20 cellular contexts compared by ENCODE assay signal in the genomic region with DNA sequence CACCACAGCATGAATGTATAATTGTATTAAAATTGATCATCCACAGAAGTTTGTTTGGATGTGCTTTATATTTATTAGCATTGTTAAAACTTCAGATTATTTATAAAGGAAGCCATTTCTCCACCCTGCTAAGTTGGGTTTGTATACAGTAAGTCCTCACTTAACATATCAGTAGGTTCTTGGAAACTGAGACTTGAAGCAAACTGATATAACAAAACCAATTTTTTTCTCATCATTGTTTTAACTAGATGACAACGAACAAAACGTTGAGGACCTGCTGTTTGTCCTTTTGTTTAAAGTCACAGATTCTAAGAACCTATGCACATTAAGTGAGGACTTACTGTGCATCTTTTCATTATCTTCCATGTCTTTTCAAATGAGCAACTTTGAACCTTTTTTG. TPM values are rescaled to one million over a fixed set of nuclear protein-coding genes. Genes with fewer than 3 reads are reported as not detected.
DNase-seq lines count a peak whose midpoint lies in the region; ATAC-seq, FAIRE-seq and TF ChIP-seq lines count a peak whose summit lies in the region.
"Had no signal": no experiment of that assay in that cellular context is flagged by ENCODE, and none has a peak within 500 bp of the region (broad histone marks: within the 10 kb centered on the region; RNA-seq: fewer than 3 reads in every experiment).

No MANE protein-coding gene starts in this region.

- no peak overlapping the region for H4K91ac ChIP-seq in neuronal stem cell (ENCODE audit: low read depth, low read length, poor library complexity)

- no peaks in the 10 kb centered on the region for H3K9me1 ChIP-seq in endothelial cell of umbilical vein (replicated peaks; ENCODE audit: control insufficient read depth, extremely low read depth, insufficient read depth, low read length)

- H3K4me2 ChIP-seq in endothelial cell of umbilical vein (ENCODE audit: insufficient read depth, low read length) (no peak overlapping the region), PC-3 (ENCODE audit: low read length) (no peak overlapping the region), neuronal stem cell (ENCODE audit: insufficient read depth, low read length, poor library complexity, severe bottlenecking) (no peak overlapping the region)
- H3K4me2 ChIP-seq: BLaER1 treated with 17β-estradiol and CSF1 and Interleukin-3, amounts not matched to agents 10 nM and 100 nM had no signal

- dilution Hi-C loops in endothelial cell of umbilical vein (cut with MboI; ENCODE audit: extremely low pct_ligation_motif_present, low sequenced_read_pairs): no loop called here

- H3F3A ChIP-seq in PC-3 (ENCODE audit: low read length, unreplicated experiment): no peaks in the 10 kb centered on the region

- H4K8ac ChIP-seq in neuronal stem cell (ENCODE audit: low read depth, low read length): no peak overlapping the region

- peak overlapping the region; percentile 43 for H3K27ac ChIP-seq in CD4-positive, CD25-positive, alpha-beta regulatory T cell (ENCODE audit: insufficient read depth, low read length, poor library complexity, severe bottlenecking)
- no peak overlapping the region for H3K27ac ChIP-seq in HEK293 (ENCODE audit: extremely low read depth, low read depth, low read length)
- H3K27ac ChIP-seq in endothelial cell of umbilical vein (ENCODE audit: insufficient read depth, low read depth, low read length): no peak overlapping the region
- no peak overlapping the region for H3K27ac ChIP-seq in PC-3 (ENCODE audit: low read length)
- H3K27ac ChIP-seq in neuronal stem cell (replicated peaks; ENCODE audit: low read length): no peak overlapping the region
- H3K27ac ChIP-seq: BLaER1 treated with 17β-estradiol and CSF1 and Interleukin-3, amounts not matched to agents 10 nM and 100 nM; HL-60 had no signal

- H3K23ac ChIP-seq in neuronal stem cell (ENCODE audit: low read depth, low read length, poor library complexity): no peak overlapping the region

- POLR2A ChIA-PET in activated CD4-positive, alpha-beta T cell treated with anti-CD3 and anti-CD28 coated beads for 36 hours (lab: Charles Lee): no interaction called here
- POLR2A ChIA-PET in HEK293 (lab: Yijun Ruan, JAX) (no interaction called here), endothelial cell of umbilical vein (lab: Charles Lee) (no interaction called here), PC-3 (lab: Charles Lee; ENCODE audit: unreplicated experiment) (interaction anchor here (0.5 kb wide), 1 partner anchor 19 kb away, joined by 3 read pairs; no protein-coding TSS in a partner anchor)

- no peak overlapping the region for H3K9ac ChIP-seq in endothelial cell of umbilical vein (replicated peaks; ENCODE audit: extremely low read depth, insufficient read depth, low read length)
- H3K9ac ChIP-seq in PC-3 (ENCODE audit: low read length): no peak overlapping the region
- no peak overlapping the region for H3K9ac ChIP-seq in neuronal stem cell (ENCODE audit: low read depth, low read length, poor library complexity)
- H3K9ac ChIP-seq: BLaER1 treated with 17β-estradiol and CSF1 and Interleukin-3, amounts not matched to agents 10 nM and 100 nM had no signal

- peaks cover 43% of the 10 kb centered on the region for H3K36me3 ChIP-seq in CD4-positive, CD25-positive, alpha-beta regulatory T cell (ENCODE audit: control insufficient read depth, insufficient read depth, low read length)
- peaks cover 42 to 61% of the 10 kb centered on the region in 2 experiments for H3K36me3 ChIP-seq in HEK293 (ENCODE audit: control insufficient read depth in 2 of 2, insufficient read depth in 1 of 2, low read length in 2 of 2)
- H3K36me3 ChIP-seq in endothelial cell of umbilical vein (ENCODE audit: control insufficient read depth in 2 of 2, extremely low read depth in 1 of 2, insufficient read depth in 2 of 2, low read length in 2 of 2): peaks cover 6 to 15% of the 10 kb centered on the region in 2 experiments
- H3K36me3 ChIP-seq in PC-3 (ENCODE audit: low read depth, low read length): peaks cover 34% of the 10 kb centered on the region
- H3K36me3 ChIP-seq in neuronal stem cell (replicated peaks in 1 of 2; ENCODE audit: control insufficient read depth in 2 of 2, insufficient read depth in 2 of 2, low read length in 2 of 2): peaks cover 6 to 89% of the 10 kb centered on the region in 2 donors

- H2AK5ac ChIP-seq in neuronal stem cell (ENCODE audit: low read depth, low read length): no peak overlapping the region

- no peaks in the 10 kb centered on the region for H3K27me3 Mint-ChIP-seq in activated CD4-positive, alpha-beta T cell treated with anti-CD3 and anti-CD28 coated beads for 36 hours
- no peaks in the 10 kb centered on the region for H3K27me3 Mint-ChIP-seq in CD4-positive, CD25-positive, alpha-beta regulatory T cell

- no peak overlapping the region for H2BK15ac ChIP-seq in neuronal stem cell (ENCODE audit: low read length)

- no peaks in the 10 kb centered on the region for H3K9me3 ChIP-seq in CD4-positive, CD25-positive, alpha-beta regulatory T cell (ENCODE audit: control insufficient read depth in 2 of 2, low read length in 2 of 2)
- H3K9me3 ChIP-seq in HEK293 (ENCODE audit: control insufficient read depth, insufficient read depth, low read depth, low read length): no peaks in the 10 kb centered on the region
- no peaks in the 10 kb centered on the region for H3K9me3 ChIP-seq in endothelial cell of umbilical vein (replicated peaks; ENCODE audit: control insufficient read depth, insufficient read depth, low read length)
- no peaks in the 10 kb centered on the region for H3K9me3 ChIP-seq in PC-3 (ENCODE audit: low read length)
- H3K9me3 ChIP-seq in neuronal stem cell (replicated peaks in 1 of 2; ENCODE audit: control insufficient read depth in 2 of 2, insufficient read depth in 1 of 2, low read depth in 1 of 2, low read length in 2 of 2): no peaks in the 10 kb centered on the region
- H3K9me3 ChIP-seq: BLaER1 treated with 17β-estradiol and CSF1 and Interleukin-3, amounts not matched to agents 10 nM and 100 nM had no signal

- WGBS in neuronal stem cell (ENCODE audit: extremely low coverage in 2 of 2, insufficient read length in 2 of 2, insufficient replicate concordance in 1 of 2), 2 donors: no CpG with 5 or more reads among the region's 2 CpGs

- no peak overlapping the region for H3K18ac ChIP-seq in neuronal stem cell (ENCODE audit: low read length)

- H3K27me3 ChIP-seq in CD4-positive, CD25-positive, alpha-beta regulatory T cell (ENCODE audit: control insufficient read depth, insufficient read depth, low read length): no peaks in the 10 kb centered on the region
- H3K27me3 ChIP-seq in endothelial cell of umbilical vein (ENCODE audit: control insufficient read depth in 2 of 2, insufficient read depth in 2 of 2, low read length in 2 of 2) (no peaks in the 10 kb centered on the region), PC-3 (ENCODE audit: low read length) (no peaks in the 10 kb centered on the region), neuronal stem cell (ENCODE audit: control insufficient read depth in 3 of 3, insufficient read depth in 3 of 3, low read depth in 1 of 3, low read length in 3 of 3) (no peaks in the 10 kb centered on the region)
- H3K27me3 ChIP-seq: BLaER1 treated with 17β-estradiol and CSF1 and Interleukin-3, amounts not matched to agents 10 nM and 100 nM had no signal

- H3K4me3 Mint-ChIP-seq in activated CD4-positive, alpha-beta T cell treated with anti-CD3 and anti-CD28 coated beads for 36 hours: no peak overlapping the region
- H3K4me3 Mint-ChIP-seq in CD4-positive, CD25-positive, alpha-beta regulatory T cell: no peak overlapping the region

- H3K9me2 ChIP-seq in PC-3 (replicated peaks; ENCODE audit: low read length): no peaks in the 10 kb centered on the region

- TF ChIP-seq POLR2A in endothelial cell of umbilical vein (IDR thresholded peaks at IDR 0.05; ENCODE audit: low read depth, low read length): no peak

- ATAC-seq in activated CD4-positive, alpha-beta T cell treated with anti-CD3 and anti-CD28 coated beads for 36 hours: no peak
- ATAC-seq in CD4-positive, CD25-positive, alpha-beta regulatory T cell (ENCODE audit: low read depth in 2 of 2): no peak
- ATAC-seq in PC-3: no peak
- ATAC-seq: HCT116 had no signal

- H2AFZ ChIP-seq in endothelial cell of umbilical vein (ENCODE audit: low read depth, low read length): no peak overlapping the region
- H2AFZ ChIP-seq in PC-3 (ENCODE audit: low read length): no peak overlapping the region
- no peak overlapping the region for H2AFZ ChIP-seq in neuronal stem cell (ENCODE audit: low read length)

- no peaks in the 10 kb centered on the region for H3K79me1 ChIP-seq in neuronal stem cell (ENCODE audit: low read depth, low read length)

- no peak overlapping the region for H3K4me3 ChIP-seq in CD4-positive, CD25-positive, alpha-beta regulatory T cell (ENCODE audit: low read depth, low read length)
- H3K4me3 ChIP-seq in HEK293 (ENCODE audit: low read depth, low read length) (no peak overlapping the region), endothelial cell of umbilical vein (replicated peaks in 1 of 3; ENCODE audit: insufficient read depth in 1 of 3, low read depth in 1 of 3, low read length in 3 of 3) (no peak overlapping the region), PC-3 (ENCODE audit: low read length) (no peak overlapping the region), neuronal stem cell (ENCODE audit: low read length in 2 of 2) (no peak overlapping the region)
- H3K4me3 ChIP-seq: BLaER1 treated with 17β-estradiol and CSF1 and Interleukin-3, amounts not matched to agents 10 nM and 100 nM had no signal

- H3K4me1 Mint-ChIP-seq in activated CD4-positive, alpha-beta T cell treated with anti-CD3 and anti-CD28 coated beads for 36 hours: peaks cover 8% of the 10 kb centered on the region
- H3K4me1 Mint-ChIP-seq in CD4-positive, CD25-positive, alpha-beta regulatory T cell: peaks cover 15 to 20% (median 18%) of the 10 kb centered on the region in 4 donors

- peaks cover 27% of the 10 kb centered on the region for H3K36me3 Mint-ChIP-seq in activated CD4-positive, alpha-beta T cell treated with anti-CD3 and anti-CD28 coated beads for 36 hours (ENCODE audit: low read depth)
- peaks cover 19% of the 10 kb centered on the region for H3K36me3 Mint-ChIP-seq in CD4-positive, CD25-positive, alpha-beta regulatory T cell

- CTCF ChIA-PET in activated CD4-positive, alpha-beta T cell treated with anti-CD3 and anti-CD28 coated beads for 36 hours (lab: Charles Lee): interaction anchor here (1.2 to 1.6 kb wide), 2 partner anchors 11 to 16 kb away, joined by 3 to 4 read pairs; no protein-coding TSS in a partner anchor
- CTCF ChIA-PET in HEK293 (lab: Yijun Ruan, JAX): no interaction called here
- CTCF ChIA-PET in endothelial cell of umbilical vein (lab: Charles Lee): no interaction called here
- CTCF ChIA-PET in PC-3 (lab: Charles Lee): no interaction called here

- peak; percentile 15 for FAIRE-seq in endothelial cell of umbilical vein (lab: Jason Lieb, UNC)
- FAIRE-seq: GM12892 had no signal

- peaks cover 27% of the 10 kb centered on the region for H3K79me2 ChIP-seq in endothelial cell of umbilical vein (ENCODE audit: control insufficient read depth, insufficient read depth, low read length)
- peaks cover 47% of the 10 kb centered on the region for H3K79me2 ChIP-seq in PC-3 (ENCODE audit: low read length)

- peak overlapping the region; percentile 51 for H3K27ac Mint-ChIP-seq in activated CD4-positive, alpha-beta T cell treated with anti-CD3 and anti-CD28 coated beads for 36 hours
- no peak overlapping the region for H3K27ac Mint-ChIP-seq in CD4-positive, CD25-positive, alpha-beta regulatory T cell

- H2BK5ac ChIP-seq in neuronal stem cell (ENCODE audit: low read length): no peak overlapping the region

- H3K14ac ChIP-seq in neuronal stem cell (ENCODE audit: low read length): no peak overlapping the region

- H3K4ac ChIP-seq in neuronal stem cell (ENCODE audit: low read length): no peak overlapping the region

- H3K4me1 ChIP-seq in CD4-positive, CD25-positive, alpha-beta regulatory T cell (ENCODE audit: control insufficient read depth, insufficient read depth, low read length, poor library complexity, severe bottlenecking): no peaks in the 10 kb centered on the region
- H3K4me1 ChIP-seq in HEK293 (ENCODE audit: control insufficient read depth, insufficient read depth, low read length) (no peaks in the 10 kb centered on the region), endothelial cell of umbilical vein (ENCODE audit: control insufficient read depth, extremely low read depth, insufficient read depth, low read length) (no peaks in the 10 kb centered on the region), PC-3 (ENCODE audit: insufficient read depth, low read length) (peaks cover 11% of the 10 kb centered on the region), neuronal stem cell (ENCODE audit: control insufficient read depth in 2 of 2, insufficient read depth in 1 of 2, low read depth in 1 of 2, low read length in 2 of 2) (no peaks in the 10 kb centered on the region)

- no peak for DNase-seq in activated CD4-positive, alpha-beta T cell treated with anti-CD3 and anti-CD28 coated beads for 36 hours
- no peak for DNase-seq in activated CD4-positive, alpha-beta T cell treated with anti-CD3 and anti-CD28 coated beads for 48 hours
- no peak for DNase-seq in CD4-positive, CD25-positive, alpha-beta regulatory T cell
- DNase-seq in endothelial cell of umbilical vein (ENCODE audit: low read depth, low spot score) (no peak), PC-3 (no peak), neuronal stem cell (ENCODE audit: low spot score) (no peak), superior temporal gyrus (ENCODE audit: extremely low spot score) (no peak)
- DNase-seq: 8988T, DND-41, GDM1, KG1, NCI-H1092 treated with DMSO at 0.1 percent for 48 hours, NCI-H1694 treated with DMSO at 0.1 percent for 48 hours, NCI-H345, NCI-H69 had no signal

- TF ChIP-seq CTCF in HEK293 (tag by site-specific recombination; IDR thresholded peaks at IDR 0.05) (no peak), endothelial cell of umbilical vein (IDR thresholded peaks at IDR 0.05; ENCODE audit: extremely low read depth in 1 of 2, insufficient read depth in 1 of 2, low read depth in 1 of 2, low read length in 2 of 2) (no peak), PC-3 (conservative IDR thresholded peaks at IDR 0.05; ENCODE audit: low read depth, low read length) (no peak)

- H2BK120ac ChIP-seq in neuronal stem cell (ENCODE audit: low read depth, low read length): no peak overlapping the region

- no peaks in the 10 kb centered on the region for H3K9me3 Mint-ChIP-seq in activated CD4-positive, alpha-beta T cell treated with anti-CD3 and anti-CD28 coated beads for 36 hours (ENCODE audit: low read depth)
- H3K9me3 Mint-ChIP-seq in CD4-positive, CD25-positive, alpha-beta regulatory T cell: no peaks in the 10 kb centered on the region

- H2BK12ac ChIP-seq in neuronal stem cell (ENCODE audit: low read length): no peak overlapping the region

- no TSS peak for BruUV-seq in endothelial cell of umbilical vein (replicated peaks; lab: Mats Ljungman, UMichigan)
- no TSS peak for BruUV-seq in PC-3 (replicated peaks; lab: Mats Ljungman, UMichigan)

- intact Hi-C loops in activated CD4-positive, alpha-beta T cell treated with anti-CD3 and anti-CD28 coated beads for 36 hours (cut with DNase I, micrococcal nuclease): no loop called here
- intact Hi-C loops in endothelial cell of umbilical vein (cut with micrococcal nuclease) (no loop called here), PC-3 (cut with micrococcal nuclease) (no loop called here)

- H4K20me1 ChIP-seq in endothelial cell of umbilical vein (replicated peaks; ENCODE audit: control insufficient read depth, extremely low read depth, insufficient read depth, low read length) (peaks cover 2% of the 10 kb centered on the region), PC-3 (ENCODE audit: low read length) (peaks cover 9% of the 10 kb centered on the region)

RNA-seq across cellular contexts. Expression of a gene that starts 17.1 kb away (rescaled TPM):
- total RNA-seq in activated CD4-positive, alpha-beta T cell treated with anti-CD3 and anti-CD28 coated beads for 36 hours: 10 to 100 TPM; 12.4 to 15.3 TPM
- 17.2 TPM for total RNA-seq in CD4-positive, CD25-positive, alpha-beta regulatory T cell
- polyA plus RNA-seq in CD4-positive, CD25-positive, alpha-beta regulatory T cell: 10 to 100 TPM; 12.4 to 16.1 (median 14.3) TPM
- total RNA-seq in endothelial cell of umbilical vein: 11.4 and 12.9 TPM in 2 replicates
- polyA plus RNA-seq in endothelial cell of umbilical vein: 1.7 and 2.0 TPM in 2 replicates
- 1.9 and 2.3 TPM in 2 replicates for polyA plus RNA-seq in endothelial cell of umbilical vein (2011; cell fraction: cytosol; rRNA removed)
- 0.94 and 1.7 TPM in 2 replicates for polyA plus RNA-seq in endothelial cell of umbilical vein (2011; cell fraction: nucleus; rRNA removed)
- polyA plus RNA-seq in endothelial cell of umbilical vein (2012): 6.9 and 9.9 TPM in 2 replicates
- polyA minus RNA-seq in endothelial cell of umbilical vein: 3.1 and 3.4 TPM in 2 replicates
- polyA minus RNA-seq in endothelial cell of umbilical vein (2011; cell fraction: cytosol; rRNA and poly(A)+ RNA removed): 4.0 TPM
- 3.3 and 4.4 TPM in 2 replicates for polyA minus RNA-seq in endothelial cell of umbilical vein (2011; cell fraction: nucleus; rRNA and poly(A)+ RNA removed)
- 10.5 and 15.0 TPM in 2 replicates for total RNA-seq in PC-3 (2014; rRNA removed)
- polyA plus RNA-seq in neuronal stem cell (2013, experiment 1 of 2): 17.5 TPM
- 18.0 TPM for polyA plus RNA-seq in neuronal stem cell (2013, experiment 2 of 2)

RNA-seq across cellular contexts. Expression of a gene that starts 27.1 kb away (rescaled TPM):
- 10 to 100 TPM in 1 of 2 experiments, 1 to 10 TPM in 1; 9.6 to 10.1 TPM for total RNA-seq in activated CD4-positive, alpha-beta T cell treated with anti-CD3 and anti-CD28 coated beads for 36 hours
- total RNA-seq in CD4-positive, CD25-positive, alpha-beta regulatory T cell: 14.1 TPM
- polyA plus RNA-seq in CD4-positive, CD25-positive, alpha-beta regulatory T cell: 1 to 10 TPM; 4.0 to 5.1 (median 4.5) TPM
- total RNA-seq in endothelial cell of umbilical vein (8.5 and 8.9 TPM in 2 replicates), PC-3 (2014; rRNA removed) (5.4 and 9.0 TPM in 2 replicates)
- polyA plus RNA-seq in endothelial cell of umbilical vein: 1.7 and 2.6 TPM in 2 replicates
- 2.3 and 2.8 TPM in 2 replicates for polyA plus RNA-seq in endothelial cell of umbilical vein (2011; cell fraction: cytosol; rRNA removed)
- 9.7 and 12.6 TPM in 2 replicates for polyA plus RNA-seq in endothelial cell of umbilical vein (2011; cell fraction: nucleus; rRNA removed)
- polyA plus RNA-seq in endothelial cell of umbilical vein (2012): 6.6 and 6.9 TPM in 2 replicates
- 3.2 and 4.4 TPM in 2 replicates for polyA minus RNA-seq in endothelial cell of umbilical vein
- polyA minus RNA-seq in endothelial cell of umbilical vein (2011; cell fraction: cytosol; rRNA and poly(A)+ RNA removed): 1.4 TPM
- 9.4 and 13.2 TPM in 2 replicates for polyA minus RNA-seq in endothelial cell of umbilical vein (2011; cell fraction: nucleus; rRNA and poly(A)+ RNA removed)
- 5.3 TPM for polyA plus RNA-seq in neuronal stem cell (2013, experiment 1 of 2)
- polyA plus RNA-seq in neuronal stem cell (2013, experiment 2 of 2): 6.0 TPM

RNA-seq across cellular contexts. Expression of a gene that starts 27.2 kb away (rescaled TPM):
- total RNA-seq in activated CD4-positive, alpha-beta T cell treated with anti-CD3 and anti-CD28 coated beads for 36 hours: 10 to 100 TPM; 26.1 to 27.5 TPM
- 23.3 TPM for total RNA-seq in CD4-positive, CD25-positive, alpha-beta regulatory T cell
- polyA plus RNA-seq in CD4-positive, CD25-positive, alpha-beta regulatory T cell: 10 to 100 TPM; 17.7 to 25.5 (median 20.4) TPM
- total RNA-seq in endothelial cell of umbilical vein (17.7 and 17.9 TPM in 2 replicates), PC-3 (2014; rRNA removed) (44.7 and 49.2 TPM in 2 replicates)
- 12.0 and 14.4 TPM in 2 replicates for polyA plus RNA-seq in endothelial cell of umbilical vein
- 12.1 and 14.4 TPM in 2 replicates for polyA plus RNA-seq in endothelial cell of umbilical vein (2011; cell fraction: cytosol; rRNA removed)
- 6.8 and 7.4 TPM in 2 replicates for polyA plus RNA-seq in endothelial cell of umbilical vein (2011; cell fraction: nucleus; rRNA removed)
- 19.5 and 25.0 TPM in 2 replicates for polyA plus RNA-seq in endothelial cell of umbilical vein (2012)
- 6.6 and 9.5 TPM in 2 replicates for polyA minus RNA-seq in endothelial cell of umbilical vein
- polyA minus RNA-seq in endothelial cell of umbilical vein (2011; cell fraction: cytosol; rRNA and poly(A)+ RNA removed): 15.2 TPM
- polyA minus RNA-seq in endothelial cell of umbilical vein (2011; cell fraction: nucleus; rRNA and poly(A)+ RNA removed): 13.5 and 13.8 TPM in 2 replicates
- 13.9 TPM for polyA plus RNA-seq in neuronal stem cell (2013, experiment 1 of 2)
- polyA plus RNA-seq in neuronal stem cell (2013, experiment 2 of 2): 14.9 TPM
